1 cellular context compared by ENCODE assay signal in the genomic region with DNA sequence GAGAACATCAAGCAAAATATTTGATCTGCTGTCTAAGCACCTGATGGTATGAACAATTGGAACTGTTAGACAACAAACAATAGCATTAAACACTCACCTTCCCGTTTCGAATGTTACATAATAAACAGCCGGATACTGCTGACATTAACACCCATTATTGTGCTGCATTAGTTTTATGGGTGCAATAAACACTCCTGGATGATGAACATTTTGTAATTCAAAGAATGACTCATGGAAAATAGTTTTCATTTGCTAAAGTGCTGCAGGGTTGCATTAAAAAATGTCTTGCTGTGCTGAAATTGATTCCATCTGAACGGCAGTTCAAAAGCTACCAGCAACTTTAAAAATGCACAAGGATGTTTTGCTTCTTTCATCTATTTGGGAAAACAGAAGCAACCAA.
A peak's percentile ranks its signal among the peaks of the same experiment; 100 is the strongest.
TF ChIP-seq lines count a peak whose summit lies in the region.

No MANE protein-coding gene starts in this region.

TF ChIP-seq in HEK293, 187 proteins besides CTCF, POLR2A, EP300 and RAD21 (continued from another document and continues in another):
- TF ChIP-seq ZNF701 (tag by site-specific recombination; IDR thresholded peaks at IDR 0.05) (no peak), ZNF513 (tag by site-specific recombination; IDR thresholded peaks at IDR 0.05) (peak; percentile 28; the same call in 1 of the 2 replicates), ZNF24 (tag by site-specific recombination; IDR thresholded peaks at IDR 0.05) (peak; percentile 96), ZNF221 (tag by site-specific recombination; IDR thresholded peaks at IDR 0.05; ENCODE audit: borderline replicate concordance) (0 out of 2 replicates have a peak, but pooled peaks have one; percentile 47), ZNF558 (tag by site-specific recombination; IDR thresholded peaks at IDR 0.05) (peak; percentile 71; the same call in 1 of the 2 replicates), IKZF3 (tag by site-specific recombination; IDR thresholded peaks at IDR 0.05) (peak; percentile 80), ZNF571 (tag by site-specific recombination; IDR thresholded peaks at IDR 0.05) (no peak), KLF16 (tag by site-specific recombination; IDR thresholded peaks at IDR 0.05) (no peak), OVOL3 (tag by site-specific recombination; IDR thresholded peaks at IDR 0.05) (peak; percentile 93), ZNF112 (tag by site-specific recombination; IDR thresholded peaks at IDR 0.05) (no peak), ZNF585B (tag by site-specific recombination; IDR thresholded peaks at IDR 0.05) (no peak), ZSCAN30 (tag by site-specific recombination; IDR thresholded peaks at IDR 0.05) (peak; percentile 74), ZBTB11 (tag by site-specific recombination; conservative IDR thresholded peaks at IDR 0.05; ENCODE audit: low read depth) (no peak), GFI1B (tag by site-specific recombination; IDR thresholded peaks at IDR 0.05) (no peak), ZNF366 (tag by site-specific recombination; conservative IDR thresholded peaks at IDR 0.05) (peak; percentile 92), ZIC2 (tag by site-specific recombination; IDR thresholded peaks at IDR 0.05) (peak; percentile 64), ZNF843 (tag by site-specific recombination; IDR thresholded peaks at IDR 0.05) (peak; percentile 99), MYNN (tag by site-specific recombination; IDR thresholded peaks at IDR 0.05; ENCODE audit: borderline replicate concordance) (no peak), ZNF561 (tag by site-specific recombination; IDR thresholded peaks at IDR 0.05; ENCODE audit: borderline replicate concordance) (0 out of 2 replicates have a peak, but pooled peaks have one; percentile 43), ZNF830 (tag by site-specific recombination; IDR thresholded peaks at IDR 0.05; ENCODE audit: low read depth) (no peak), ZNF184 (tag by site-specific recombination; IDR thresholded peaks at IDR 0.05) (0 out of 2 replicates have a peak, but pooled peaks have one; percentile 51), ZNF157 (tag by site-specific recombination; IDR thresholded peaks at IDR 0.05) (no peak), ZNF626 (tag by site-specific recombination; IDR thresholded peaks at IDR 0.05) (no peak), EGR2 (tag by site-specific recombination; IDR thresholded peaks at IDR 0.05; ENCODE audit: low read depth) (no peak), ZNF391 (tag by site-specific recombination; IDR thresholded peaks at IDR 0.05; ENCODE audit: borderline replicate concordance, low read depth) (peak; percentile 97; the same call in 1 of the 2 replicates), SCRT1 (tag by site-specific recombination; IDR thresholded peaks at IDR 0.05; ENCODE audit: borderline replicate concordance) (peak; percentile 51), ZNF580 (tag by site-specific recombination; IDR thresholded peaks at IDR 0.05) (peak; percentile 49; the same call in 1 of the 2 replicates), ZFP69B (tag by site-specific recombination; IDR thresholded peaks at IDR 0.05) (peak; percentile 66; the same call in 1 of the 2 replicates), ZNF707 (tag by site-specific recombination; IDR thresholded peaks at IDR 0.05) (no peak), ZNF394 (tag by site-specific recombination; IDR thresholded peaks at IDR 0.05; ENCODE audit: borderline replicate concordance) (peak; percentile 79), ZNF174 (tag by site-specific recombination; IDR thresholded peaks at IDR 0.05) (no peak), ZNF362 (tag by site-specific recombination; IDR thresholded peaks at IDR 0.05) (peak; percentile 88; the same call in 1 of the 2 replicates), ZNF549 (tag by site-specific recombination; IDR thresholded peaks at IDR 0.05) (no peak), ZSCAN16 (tag by site-specific recombination; IDR thresholded peaks at IDR 0.05) (peak; percentile 48; the same call in 1 of the 2 replicates), ZNF155 (tag by site-specific recombination; IDR thresholded peaks at IDR 0.05) (no peak), HOXA7 (CRISPR knock-in tag; IDR thresholded peaks at IDR 0.05; ENCODE audit: borderline replicate concordance) (no peak), BCL11A (tag by site-specific recombination; IDR thresholded peaks at IDR 0.05; ENCODE audit: low read depth) (peak; percentile 96), ZBTB48 (tag by site-specific recombination; IDR thresholded peaks at IDR 0.05) (no peak), ZNF239 (tag by site-specific recombination; IDR thresholded peaks at IDR 0.05) (no peak), ZNF791 (tag by site-specific recombination; IDR thresholded peaks at IDR 0.05) (no peak), ZNF747 (tag by site-specific recombination; IDR thresholded peaks at IDR 0.05) (no peak), ZNF302 (tag by site-specific recombination; IDR thresholded peaks at IDR 0.05; ENCODE audit: low read depth) (no peak), ZFHX2 (tag by site-specific recombination; conservative IDR thresholded peaks at IDR 0.05) (no peak), ZXDB (tag by site-specific recombination; IDR thresholded peaks at IDR 0.05) (peak; percentile 79)
- TF ChIP-seq, protein P1, sequence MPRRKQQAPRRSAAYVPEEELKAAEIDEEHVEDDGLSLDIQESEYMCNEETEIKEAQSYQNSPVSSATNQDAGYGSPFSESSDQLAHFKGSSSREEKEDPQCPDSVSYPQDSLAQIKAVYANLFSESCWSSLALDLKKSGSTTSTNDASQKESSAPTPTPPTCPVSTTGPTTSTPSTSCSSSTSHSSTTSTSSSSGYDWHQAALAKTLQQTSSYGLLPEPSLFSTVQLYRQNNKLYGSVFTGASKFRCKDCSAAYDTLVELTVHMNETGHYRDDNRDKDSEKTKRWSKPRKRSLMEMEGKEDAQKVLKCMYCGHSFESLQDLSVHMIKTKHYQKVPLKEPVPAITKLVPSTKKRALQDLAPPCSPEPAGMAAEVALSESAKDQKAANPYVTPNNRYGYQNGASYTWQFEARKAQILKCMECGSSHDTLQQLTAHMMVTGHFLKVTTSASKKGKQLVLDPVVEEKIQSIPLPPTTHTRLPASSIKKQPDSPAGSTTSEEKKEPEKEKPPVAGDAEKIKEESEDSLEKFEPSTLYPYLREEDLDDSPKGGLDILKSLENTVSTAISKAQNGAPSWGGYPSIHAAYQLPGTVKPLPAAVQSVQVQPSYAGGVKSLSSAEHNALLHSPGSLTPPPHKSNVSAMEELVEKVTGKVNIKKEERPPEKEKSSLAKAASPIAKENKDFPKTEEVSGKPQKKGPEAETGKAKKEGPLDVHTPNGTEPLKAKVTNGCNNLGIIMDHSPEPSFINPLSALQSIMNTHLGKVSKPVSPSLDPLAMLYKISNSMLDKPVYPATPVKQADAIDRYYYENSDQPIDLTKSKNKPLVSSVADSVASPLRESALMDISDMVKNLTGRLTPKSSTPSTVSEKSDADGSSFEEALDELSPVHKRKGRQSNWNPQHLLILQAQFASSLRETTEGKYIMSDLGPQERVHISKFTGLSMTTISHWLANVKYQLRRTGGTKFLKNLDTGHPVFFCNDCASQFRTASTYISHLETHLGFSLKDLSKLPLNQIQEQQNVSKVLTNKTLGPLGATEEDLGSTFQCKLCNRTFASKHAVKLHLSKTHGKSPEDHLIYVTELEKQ (tag by site-specific recombination; IDR thresholded peaks at IDR 0.05; ENCODE audit: borderline replicate concordance): peak; percentile 96
- TF ChIP-seq, protein P2, sequence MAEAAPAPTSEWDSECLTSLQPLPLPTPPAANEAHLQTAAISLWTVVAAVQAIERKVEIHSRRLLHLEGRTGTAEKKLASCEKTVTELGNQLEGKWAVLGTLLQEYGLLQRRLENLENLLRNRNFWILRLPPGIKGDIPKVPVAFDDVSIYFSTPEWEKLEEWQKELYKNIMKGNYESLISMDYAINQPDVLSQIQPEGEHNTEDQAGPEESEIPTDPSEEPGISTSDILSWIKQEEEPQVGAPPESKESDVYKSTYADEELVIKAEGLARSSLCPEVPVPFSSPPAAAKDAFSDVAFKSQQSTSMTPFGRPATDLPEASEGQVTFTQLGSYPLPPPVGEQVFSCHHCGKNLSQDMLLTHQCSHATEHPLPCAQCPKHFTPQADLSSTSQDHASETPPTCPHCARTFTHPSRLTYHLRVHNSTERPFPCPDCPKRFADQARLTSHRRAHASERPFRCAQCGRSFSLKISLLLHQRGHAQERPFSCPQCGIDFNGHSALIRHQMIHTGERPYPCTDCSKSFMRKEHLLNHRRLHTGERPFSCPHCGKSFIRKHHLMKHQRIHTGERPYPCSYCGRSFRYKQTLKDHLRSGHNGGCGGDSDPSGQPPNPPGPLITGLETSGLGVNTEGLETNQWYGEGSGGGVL (tag by site-specific recombination; IDR thresholded peaks at IDR 0.05): 0 out of 2 replicates have a peak, but pooled peaks have one; percentile 40
- TF ChIP-seq, protein P3, sequence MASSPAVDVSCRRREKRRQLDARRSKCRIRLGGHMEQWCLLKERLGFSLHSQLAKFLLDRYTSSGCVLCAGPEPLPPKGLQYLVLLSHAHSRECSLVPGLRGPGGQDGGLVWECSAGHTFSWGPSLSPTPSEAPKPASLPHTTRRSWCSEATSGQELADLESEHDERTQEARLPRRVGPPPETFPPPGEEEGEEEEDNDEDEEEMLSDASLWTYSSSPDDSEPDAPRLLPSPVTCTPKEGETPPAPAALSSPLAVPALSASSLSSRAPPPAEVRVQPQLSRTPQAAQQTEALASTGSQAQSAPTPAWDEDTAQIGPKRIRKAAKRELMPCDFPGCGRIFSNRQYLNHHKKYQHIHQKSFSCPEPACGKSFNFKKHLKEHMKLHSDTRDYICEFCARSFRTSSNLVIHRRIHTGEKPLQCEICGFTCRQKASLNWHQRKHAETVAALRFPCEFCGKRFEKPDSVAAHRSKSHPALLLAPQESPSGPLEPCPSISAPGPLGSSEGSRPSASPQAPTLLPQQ (tag by site-specific recombination; IDR thresholded peaks at IDR 0.05): peak; percentile 66; the same call in 1 of the 2 replicates
- TF ChIP-seq, protein P4, sequence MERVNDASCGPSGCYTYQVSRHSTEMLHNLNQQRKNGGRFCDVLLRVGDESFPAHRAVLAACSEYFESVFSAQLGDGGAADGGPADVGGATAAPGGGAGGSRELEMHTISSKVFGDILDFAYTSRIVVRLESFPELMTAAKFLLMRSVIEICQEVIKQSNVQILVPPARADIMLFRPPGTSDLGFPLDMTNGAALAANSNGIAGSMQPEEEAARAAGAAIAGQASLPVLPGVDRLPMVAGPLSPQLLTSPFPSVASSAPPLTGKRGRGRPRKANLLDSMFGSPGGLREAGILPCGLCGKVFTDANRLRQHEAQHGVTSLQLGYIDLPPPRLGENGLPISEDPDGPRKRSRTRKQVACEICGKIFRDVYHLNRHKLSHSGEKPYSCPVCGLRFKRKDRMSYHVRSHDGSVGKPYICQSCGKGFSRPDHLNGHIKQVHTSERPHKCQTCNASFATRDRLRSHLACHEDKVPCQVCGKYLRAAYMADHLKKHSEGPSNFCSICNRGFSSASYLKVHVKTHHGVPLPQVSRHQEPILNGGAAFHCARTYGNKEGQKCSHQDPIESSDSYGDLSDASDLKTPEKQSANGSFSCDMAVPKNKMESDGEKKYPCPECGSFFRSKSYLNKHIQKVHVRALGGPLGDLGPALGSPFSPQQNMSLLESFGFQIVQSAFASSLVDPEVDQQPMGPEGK (tag by site-specific recombination; IDR thresholded peaks at IDR 0.05): peak; percentile 62
